ENCODE assay signal across 4 cellular contexts in the genomic region with DNA sequence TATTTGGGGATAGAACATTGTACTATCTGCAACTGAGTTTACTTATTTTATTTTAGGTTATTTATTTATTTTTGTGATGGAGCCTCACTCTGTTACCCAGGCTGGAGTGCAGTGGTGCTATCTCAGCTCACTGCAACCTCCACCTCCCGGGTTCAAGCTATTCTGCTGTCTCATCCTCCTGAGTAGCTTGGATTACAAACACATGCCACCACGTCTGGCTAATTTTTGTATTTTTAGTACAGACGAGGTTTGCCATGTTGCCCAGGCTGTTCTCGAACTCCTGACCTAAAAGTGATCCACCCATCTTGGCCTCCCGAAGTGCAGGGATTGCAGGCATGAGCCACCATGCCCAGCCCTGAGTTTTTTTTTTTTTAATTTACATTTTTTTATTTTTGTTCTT. TPM values are rescaled to one million over a fixed set of nuclear protein-coding genes. Genes with fewer than 3 reads are reported as not detected.
"Had no signal": no experiment of that assay in that cellular context is flagged by ENCODE, and none has a peak within 500 bp of the region (broad histone marks: within the 10 kb centered on the region; RNA-seq: fewer than 3 reads in every experiment).

No MANE protein-coding gene starts in this region.

RNA-seq across cellular contexts. Expression of a gene that starts 52.2 kb away (rescaled TPM):
- total RNA-seq: dermis blood vessel endothelial cell, epithelial cell of proximal tubule, fibroblast of villous mesenchyme had no signal
- polyA plus RNA-seq: fibroblast of lung had no signal
